Comparison of ENCODE assay signal across 11 cellular contexts in the genomic region with DNA sequence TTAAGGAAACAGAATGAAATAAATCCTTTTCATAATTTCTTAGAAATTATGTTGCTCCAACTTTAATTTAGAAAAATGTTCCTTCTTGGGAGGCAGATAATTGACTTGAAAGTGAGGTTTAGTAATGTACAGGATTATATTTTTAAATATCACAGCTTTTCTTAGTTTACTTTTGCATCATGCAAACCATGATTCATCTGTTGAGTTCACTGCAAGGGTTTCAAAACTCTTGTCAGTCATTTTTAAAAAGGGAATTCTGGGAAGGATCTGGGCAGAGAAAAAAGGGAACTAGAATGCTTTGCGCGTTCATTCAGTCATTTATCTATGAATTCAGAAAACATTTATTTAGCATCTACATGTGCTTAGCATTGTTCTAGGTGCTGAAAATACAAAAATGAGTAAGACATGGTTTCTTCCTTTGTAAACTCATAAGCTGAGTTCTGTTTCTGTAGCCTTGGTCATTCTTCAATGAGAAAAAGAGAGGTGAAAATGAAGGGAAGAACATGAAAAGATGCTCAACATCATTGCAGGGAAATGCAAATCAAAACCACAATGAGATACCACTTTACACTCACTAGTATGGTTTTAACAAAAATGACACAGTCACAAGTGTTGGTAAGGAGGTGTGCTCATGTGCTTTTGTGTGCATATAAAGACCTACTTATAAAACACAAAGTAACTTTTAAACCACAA.
DNase-seq lines count a peak whose midpoint lies in the region; ATAC-seq, FAIRE-seq and TF ChIP-seq lines count a peak whose summit lies in the region.
"Had no signal": no experiment of that assay in that cellular context is flagged by ENCODE, and none has a peak within 500 bp of the region (broad histone marks: within the 10 kb centered on the region; RNA-seq: fewer than 3 reads in every experiment).

No MANE protein-coding gene starts in this region.

- no peaks in the 10 kb centered on the region for H3K9me3 ChIP-seq in upper lobe of left lung

- peak; percentile 94 for ATAC-seq in GM18873 (IDR thresholded peaks at IDR 0.05; ENCODE audit: low FRiP score, unreplicated experiment)
- peak; percentile 84 for ATAC-seq in GM21619 (IDR thresholded peaks at IDR 0.05; ENCODE audit: unreplicated experiment)
- peak; percentile 81 for ATAC-seq in HG03159 (IDR thresholded peaks at IDR 0.05; ENCODE audit: unreplicated experiment)
- ATAC-seq in upper lobe of left lung (ENCODE audit: low FRiP score in 2 of 2): no peak
- ATAC-seq: left cardiac atrium had no signal

- no peak for DNase-seq in epithelial cell of prostate (ENCODE audit: low read depth, low spot score)
- no peak for DNase-seq in upper lobe of left lung
- no peak for DNase-seq in activated CD4-positive, alpha-beta T cell treated with anti-CD3 and anti-CD28 coated beads, Interleukin-2, amount 10 ng/mL, durations not matched to agents 7 days and 5 days
- no peak for DNase-seq in D721Med (ENCODE audit: insufficient read length, low spot score)
- no peak for DNase-seq in NCI-H2227 treated with DMSO at 0.1 percent for 48 hours (lab: John Stamatoyannopoulos, UW)
- DNase-seq: left cardiac atrium, NCI-H524 had no signal

- H3K36me3 Mint-ChIP-seq in activated CD4-positive, alpha-beta T cell treated with anti-CD3 and anti-CD28 coated beads, Interleukin-2, amount 10 ng/mL, durations not matched to agents 7 days and 5 days (ENCODE audit: low read depth): no peaks in the 10 kb centered on the region

- H3K27me3 ChIP-seq in upper lobe of left lung: no peaks in the 10 kb centered on the region

- no peaks in the 10 kb centered on the region for H3K27me3 Mint-ChIP-seq in activated CD4-positive, alpha-beta T cell treated with anti-CD3 and anti-CD28 coated beads, Interleukin-2, amount 10 ng/mL, durations not matched to agents 7 days and 5 days

- 73 to 85% methylated on average over 2 of the region's 2 CpGs for WGBS in upper lobe of left lung, 2 donors

- H3K4me3 ChIP-seq in upper lobe of left lung: no peak overlapping the region

- POLR2A ChIA-PET in activated CD4-positive, alpha-beta T cell treated with anti-CD3 and anti-CD28 coated beads, Interleukin-2, amount 10 ng/mL, durations not matched to agents 7 days and 5 days (lab: Charles Lee): no interaction called here

- TF ChIP-seq EP300 in upper lobe of left lung (IDR thresholded peaks at IDR 0.05): no peak

- H3K27ac ChIP-seq in epithelial cell of prostate (peak overlapping the region; percentile 15), upper lobe of left lung (no peak overlapping the region)

- H3K27ac Mint-ChIP-seq in activated CD4-positive, alpha-beta T cell treated with anti-CD3 and anti-CD28 coated beads, Interleukin-2, amount 10 ng/mL, durations not matched to agents 7 days and 5 days: no peak overlapping the region

- H3K9me3 Mint-ChIP-seq in activated CD4-positive, alpha-beta T cell treated with anti-CD3 and anti-CD28 coated beads, Interleukin-2, amount 10 ng/mL, durations not matched to agents 7 days and 5 days: no peaks in the 10 kb centered on the region

- H3K4me3 Mint-ChIP-seq in activated CD4-positive, alpha-beta T cell treated with anti-CD3 and anti-CD28 coated beads, Interleukin-2, amount 10 ng/mL, durations not matched to agents 7 days and 5 days: no peak overlapping the region

- TF ChIP-seq CTCF in upper lobe of left lung (IDR thresholded peaks at IDR 0.05) (no peak), D721Med (IDR thresholded peaks at IDR 0.05; ENCODE audit: insufficient read depth, missing control alignments) (no peak)

- CTCF ChIA-PET in activated CD4-positive, alpha-beta T cell treated with anti-CD3 and anti-CD28 coated beads, Interleukin-2, amount 10 ng/mL, durations not matched to agents 7 days and 5 days (lab: Charles Lee): no interaction called here

- peaks cover 0 to 7% (median 0%) of the 10 kb centered on the region in 4 donors for H3K4me1 ChIP-seq in upper lobe of left lung

- peaks cover 15% of the 10 kb centered on the region for H3K4me1 Mint-ChIP-seq in activated CD4-positive, alpha-beta T cell treated with anti-CD3 and anti-CD28 coated beads, Interleukin-2, amount 10 ng/mL, durations not matched to agents 7 days and 5 days

- TF ChIP-seq POLR2A in upper lobe of left lung (IDR thresholded peaks at IDR 0.05): no peak

- no peaks in the 10 kb centered on the region for H3K36me3 ChIP-seq in upper lobe of left lung

- no peak for FAIRE-seq in D721Med (lab: Jason Lieb, UNC)
- FAIRE-seq: endometrium had no signal

Comparison
In these comparisons a context has a peak if more than half of its experiments do, and no peak if none do; other contexts are left out.
1. ATAC-seq: peak in GM18873 (single experiment), GM21619 (single experiment) and HG03159 (single experiment); none in upper lobe of left lung (0 of 2).